Comparison of ENCODE assay signal across 1 cellular context in the genomic region with DNA sequence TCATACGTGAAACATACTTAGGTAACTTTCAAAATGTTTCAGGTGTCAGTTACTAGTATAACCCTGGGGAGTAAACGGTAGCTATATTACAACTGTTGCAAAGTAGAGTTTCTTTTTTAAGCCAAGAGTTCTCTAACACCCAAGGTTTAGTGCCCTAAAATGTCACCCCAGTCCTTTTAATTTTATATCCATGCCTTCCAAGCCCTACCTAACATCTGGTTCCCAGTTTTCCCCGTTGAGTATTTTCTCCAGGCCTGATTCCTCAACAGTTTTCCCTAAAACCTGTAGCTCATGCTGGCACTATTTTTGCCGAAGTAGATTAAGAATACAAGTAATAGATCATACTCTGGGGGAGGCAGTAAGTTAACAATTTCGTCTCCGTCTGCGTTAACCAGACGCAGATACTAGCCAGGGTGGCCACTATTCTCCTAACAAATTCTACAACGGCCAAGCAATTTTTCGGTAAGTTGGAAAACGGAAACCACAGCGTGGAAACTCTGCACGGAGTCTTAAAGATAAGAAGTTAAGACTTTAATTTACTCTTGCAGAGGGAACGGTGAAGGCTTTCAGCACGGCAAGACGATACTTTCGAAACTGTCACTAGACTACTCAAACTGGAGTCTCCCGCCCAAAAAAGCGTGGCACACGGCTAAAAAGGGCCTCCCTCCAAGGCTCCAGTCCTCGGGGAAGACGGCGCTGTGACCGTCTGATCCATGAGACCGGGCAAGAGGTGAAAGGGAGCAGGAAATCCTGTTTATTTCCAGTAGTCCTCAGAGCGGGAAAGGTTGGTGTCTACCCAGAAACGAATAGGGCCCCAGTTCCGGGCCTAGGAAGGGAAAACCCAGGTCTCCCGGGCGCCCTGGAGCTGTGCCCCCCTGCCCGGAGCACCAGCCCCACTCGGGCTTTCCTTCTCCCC.
TF ChIP-seq lines count a peak whose summit lies in the region.

No MANE protein-coding gene starts in this region.

TF ChIP-seq in K562, 482 proteins besides CTCF, POLR2A, EP300 and RAD21 (continued from another document and continues in another):
- TF ChIP-seq, protein P1, sequence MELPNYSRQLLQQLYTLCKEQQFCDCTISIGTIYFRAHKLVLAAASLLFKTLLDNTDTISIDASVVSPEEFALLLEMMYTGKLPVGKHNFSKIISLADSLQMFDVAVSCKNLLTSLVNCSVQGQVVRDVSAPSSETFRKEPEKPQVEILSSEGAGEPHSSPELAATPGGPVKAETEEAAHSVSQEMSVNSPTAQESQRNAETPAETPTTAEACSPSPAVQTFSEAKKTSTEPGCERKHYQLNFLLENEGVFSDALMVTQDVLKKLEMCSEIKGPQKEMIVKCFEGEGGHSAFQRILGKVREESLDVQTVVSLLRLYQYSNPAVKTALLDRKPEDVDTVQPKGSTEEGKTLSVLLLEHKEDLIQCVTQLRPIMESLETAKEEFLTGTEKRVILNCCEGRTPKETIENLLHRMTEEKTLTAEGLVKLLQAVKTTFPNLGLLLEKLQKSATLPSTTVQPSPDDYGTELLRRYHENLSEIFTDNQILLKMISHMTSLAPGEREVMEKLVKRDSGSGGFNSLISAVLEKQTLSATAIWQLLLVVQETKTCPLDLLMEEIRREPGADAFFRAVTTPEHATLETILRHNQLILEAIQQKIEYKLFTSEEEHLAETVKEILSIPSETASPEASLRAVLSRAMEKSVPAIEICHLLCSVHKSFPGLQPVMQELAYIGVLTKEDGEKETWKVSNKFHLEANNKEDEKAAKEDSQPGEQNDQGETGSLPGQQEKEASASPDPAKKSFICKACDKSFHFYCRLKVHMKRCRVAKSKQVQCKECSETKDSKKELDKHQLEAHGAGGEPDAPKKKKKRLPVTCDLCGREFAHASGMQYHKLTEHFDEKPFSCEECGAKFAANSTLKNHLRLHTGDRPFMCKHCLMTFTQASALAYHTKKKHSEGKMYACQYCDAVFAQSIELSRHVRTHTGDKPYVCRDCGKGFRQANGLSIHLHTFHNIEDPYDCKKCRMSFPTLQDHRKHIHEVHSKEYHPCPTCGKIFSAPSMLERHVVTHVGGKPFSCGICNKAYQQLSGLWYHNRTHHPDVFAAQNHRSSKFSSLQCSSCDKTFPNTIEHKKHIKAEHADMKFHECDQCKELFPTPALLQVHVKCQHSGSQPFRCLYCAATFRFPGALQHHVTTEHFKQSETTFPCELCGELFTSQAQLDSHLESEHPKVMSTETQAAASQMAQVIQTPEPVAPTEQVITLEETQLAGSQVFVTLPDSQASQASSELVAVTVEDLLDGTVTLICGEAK (IDR thresholded peaks at IDR 0.05), result no peak
- TF ChIP-seq, protein P1 (CRISPR knock-in tag; IDR thresholded peaks at IDR 0.05), result 0 out of 2 replicates have a peak, but pooled peaks have one; percentile 29
- TF ChIP-seq SMARCC2 (IDR thresholded peaks at IDR 0.05; ENCODE audit: low read depth) (peak; percentile 53; the same call in 1 of the 2 replicates), CHD1 (IDR thresholded peaks at IDR 0.05; ENCODE audit: low read length) (peak; percentile 88), JUN (IDR thresholded peaks at IDR 0.05; ENCODE audit: borderline replicate concordance, low read depth, low read length) (0 out of 2 replicates have a peak, but pooled peaks have one; percentile 10), JUN (CRISPR knock-in tag; IDR thresholded peaks at IDR 0.05; ENCODE audit: borderline replicate concordance) (no peak), ETV1 (tag; conservative IDR thresholded peaks at IDR 0.05; ENCODE audit: low read depth) (0 out of 2 replicates have a peak, but pooled peaks have one; percentile 35), ETV6 (IDR thresholded peaks at IDR 0.05; ENCODE audit: borderline replicate concordance in 1 of 2, low read depth in 2 of 2, low read length in 1 of 2) (no peak; a peak in 1 of 4 replicates), ETV6 (CRISPR knock-in tag; IDR thresholded peaks at IDR 0.05; ENCODE audit: borderline replicate concordance) (peak; percentile 82; the same call in 1 of the 2 replicates), MTA2 (IDR thresholded peaks at IDR 0.05; ENCODE audit: low read depth) (no peak), ZNF764 (CRISPR knock-in tag; IDR thresholded peaks at IDR 0.05; ENCODE audit: low read depth) (no peak), ZC3H4 (CRISPR knock-in tag; IDR thresholded peaks at IDR 0.05; ENCODE audit: borderline replicate concordance) (0 out of 2 replicates have a peak, but pooled peaks have one; percentile 16), FOSL1 (tag; conservative IDR thresholded peaks at IDR 0.05) (0 out of 2 replicates have a peak, but pooled peaks have one; percentile 3), MTF1 (CRISPR knock-in tag; IDR thresholded peaks at IDR 0.05; ENCODE audit: borderline replicate concordance) (0 out of 2 replicates have a peak, but pooled peaks have one; percentile 5), ZNF75A (CRISPR knock-in tag; IDR thresholded peaks at IDR 0.05) (no peak)
- TF ChIP-seq, protein P2, sequence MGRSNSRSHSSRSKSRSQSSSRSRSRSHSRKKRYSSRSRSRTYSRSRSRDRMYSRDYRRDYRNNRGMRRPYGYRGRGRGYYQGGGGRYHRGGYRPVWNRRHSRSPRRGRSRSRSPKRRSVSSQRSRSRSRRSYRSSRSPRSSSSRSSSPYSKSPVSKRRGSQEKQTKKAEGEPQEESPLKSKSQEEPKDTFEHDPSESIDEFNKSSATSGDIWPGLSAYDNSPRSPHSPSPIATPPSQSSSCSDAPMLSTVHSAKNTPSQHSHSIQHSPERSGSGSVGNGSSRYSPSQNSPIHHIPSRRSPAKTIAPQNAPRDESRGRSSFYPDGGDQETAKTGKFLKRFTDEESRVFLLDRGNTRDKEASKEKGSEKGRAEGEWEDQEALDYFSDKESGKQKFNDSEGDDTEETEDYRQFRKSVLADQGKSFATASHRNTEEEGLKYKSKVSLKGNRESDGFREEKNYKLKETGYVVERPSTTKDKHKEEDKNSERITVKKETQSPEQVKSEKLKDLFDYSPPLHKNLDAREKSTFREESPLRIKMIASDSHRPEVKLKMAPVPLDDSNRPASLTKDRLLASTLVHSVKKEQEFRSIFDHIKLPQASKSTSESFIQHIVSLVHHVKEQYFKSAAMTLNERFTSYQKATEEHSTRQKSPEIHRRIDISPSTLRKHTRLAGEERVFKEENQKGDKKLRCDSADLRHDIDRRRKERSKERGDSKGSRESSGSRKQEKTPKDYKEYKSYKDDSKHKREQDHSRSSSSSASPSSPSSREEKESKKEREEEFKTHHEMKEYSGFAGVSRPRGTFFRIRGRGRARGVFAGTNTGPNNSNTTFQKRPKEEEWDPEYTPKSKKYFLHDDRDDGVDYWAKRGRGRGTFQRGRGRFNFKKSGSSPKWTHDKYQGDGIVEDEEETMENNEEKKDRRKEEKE (IDR thresholded peaks at IDR 0.05; ENCODE audit: borderline replicate concordance in 1 of 2, control insufficient read depth in 1 of 2, low read depth in 2 of 2, low read length in 1 of 2), result no peak
- TF ChIP-seq, protein P3, sequence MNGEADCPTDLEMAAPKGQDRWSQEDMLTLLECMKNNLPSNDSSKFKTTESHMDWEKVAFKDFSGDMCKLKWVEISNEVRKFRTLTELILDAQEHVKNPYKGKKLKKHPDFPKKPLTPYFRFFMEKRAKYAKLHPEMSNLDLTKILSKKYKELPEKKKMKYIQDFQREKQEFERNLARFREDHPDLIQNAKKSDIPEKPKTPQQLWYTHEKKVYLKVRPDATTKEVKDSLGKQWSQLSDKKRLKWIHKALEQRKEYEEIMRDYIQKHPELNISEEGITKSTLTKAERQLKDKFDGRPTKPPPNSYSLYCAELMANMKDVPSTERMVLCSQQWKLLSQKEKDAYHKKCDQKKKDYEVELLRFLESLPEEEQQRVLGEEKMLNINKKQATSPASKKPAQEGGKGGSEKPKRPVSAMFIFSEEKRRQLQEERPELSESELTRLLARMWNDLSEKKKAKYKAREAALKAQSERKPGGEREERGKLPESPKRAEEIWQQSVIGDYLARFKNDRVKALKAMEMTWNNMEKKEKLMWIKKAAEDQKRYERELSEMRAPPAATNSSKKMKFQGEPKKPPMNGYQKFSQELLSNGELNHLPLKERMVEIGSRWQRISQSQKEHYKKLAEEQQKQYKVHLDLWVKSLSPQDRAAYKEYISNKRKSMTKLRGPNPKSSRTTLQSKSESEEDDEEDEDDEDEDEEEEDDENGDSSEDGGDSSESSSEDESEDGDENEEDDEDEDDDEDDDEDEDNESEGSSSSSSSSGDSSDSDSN (IDR thresholded peaks at IDR 0.05; ENCODE audit: borderline replicate concordance in 1 of 2, low read depth in 2 of 2, low read length in 2 of 2), result 0 out of 4 replicates have a peak, but pooled peaks of 1 of the 2 experiments have one; percentile 28
- TF ChIP-seq, protein P4, sequence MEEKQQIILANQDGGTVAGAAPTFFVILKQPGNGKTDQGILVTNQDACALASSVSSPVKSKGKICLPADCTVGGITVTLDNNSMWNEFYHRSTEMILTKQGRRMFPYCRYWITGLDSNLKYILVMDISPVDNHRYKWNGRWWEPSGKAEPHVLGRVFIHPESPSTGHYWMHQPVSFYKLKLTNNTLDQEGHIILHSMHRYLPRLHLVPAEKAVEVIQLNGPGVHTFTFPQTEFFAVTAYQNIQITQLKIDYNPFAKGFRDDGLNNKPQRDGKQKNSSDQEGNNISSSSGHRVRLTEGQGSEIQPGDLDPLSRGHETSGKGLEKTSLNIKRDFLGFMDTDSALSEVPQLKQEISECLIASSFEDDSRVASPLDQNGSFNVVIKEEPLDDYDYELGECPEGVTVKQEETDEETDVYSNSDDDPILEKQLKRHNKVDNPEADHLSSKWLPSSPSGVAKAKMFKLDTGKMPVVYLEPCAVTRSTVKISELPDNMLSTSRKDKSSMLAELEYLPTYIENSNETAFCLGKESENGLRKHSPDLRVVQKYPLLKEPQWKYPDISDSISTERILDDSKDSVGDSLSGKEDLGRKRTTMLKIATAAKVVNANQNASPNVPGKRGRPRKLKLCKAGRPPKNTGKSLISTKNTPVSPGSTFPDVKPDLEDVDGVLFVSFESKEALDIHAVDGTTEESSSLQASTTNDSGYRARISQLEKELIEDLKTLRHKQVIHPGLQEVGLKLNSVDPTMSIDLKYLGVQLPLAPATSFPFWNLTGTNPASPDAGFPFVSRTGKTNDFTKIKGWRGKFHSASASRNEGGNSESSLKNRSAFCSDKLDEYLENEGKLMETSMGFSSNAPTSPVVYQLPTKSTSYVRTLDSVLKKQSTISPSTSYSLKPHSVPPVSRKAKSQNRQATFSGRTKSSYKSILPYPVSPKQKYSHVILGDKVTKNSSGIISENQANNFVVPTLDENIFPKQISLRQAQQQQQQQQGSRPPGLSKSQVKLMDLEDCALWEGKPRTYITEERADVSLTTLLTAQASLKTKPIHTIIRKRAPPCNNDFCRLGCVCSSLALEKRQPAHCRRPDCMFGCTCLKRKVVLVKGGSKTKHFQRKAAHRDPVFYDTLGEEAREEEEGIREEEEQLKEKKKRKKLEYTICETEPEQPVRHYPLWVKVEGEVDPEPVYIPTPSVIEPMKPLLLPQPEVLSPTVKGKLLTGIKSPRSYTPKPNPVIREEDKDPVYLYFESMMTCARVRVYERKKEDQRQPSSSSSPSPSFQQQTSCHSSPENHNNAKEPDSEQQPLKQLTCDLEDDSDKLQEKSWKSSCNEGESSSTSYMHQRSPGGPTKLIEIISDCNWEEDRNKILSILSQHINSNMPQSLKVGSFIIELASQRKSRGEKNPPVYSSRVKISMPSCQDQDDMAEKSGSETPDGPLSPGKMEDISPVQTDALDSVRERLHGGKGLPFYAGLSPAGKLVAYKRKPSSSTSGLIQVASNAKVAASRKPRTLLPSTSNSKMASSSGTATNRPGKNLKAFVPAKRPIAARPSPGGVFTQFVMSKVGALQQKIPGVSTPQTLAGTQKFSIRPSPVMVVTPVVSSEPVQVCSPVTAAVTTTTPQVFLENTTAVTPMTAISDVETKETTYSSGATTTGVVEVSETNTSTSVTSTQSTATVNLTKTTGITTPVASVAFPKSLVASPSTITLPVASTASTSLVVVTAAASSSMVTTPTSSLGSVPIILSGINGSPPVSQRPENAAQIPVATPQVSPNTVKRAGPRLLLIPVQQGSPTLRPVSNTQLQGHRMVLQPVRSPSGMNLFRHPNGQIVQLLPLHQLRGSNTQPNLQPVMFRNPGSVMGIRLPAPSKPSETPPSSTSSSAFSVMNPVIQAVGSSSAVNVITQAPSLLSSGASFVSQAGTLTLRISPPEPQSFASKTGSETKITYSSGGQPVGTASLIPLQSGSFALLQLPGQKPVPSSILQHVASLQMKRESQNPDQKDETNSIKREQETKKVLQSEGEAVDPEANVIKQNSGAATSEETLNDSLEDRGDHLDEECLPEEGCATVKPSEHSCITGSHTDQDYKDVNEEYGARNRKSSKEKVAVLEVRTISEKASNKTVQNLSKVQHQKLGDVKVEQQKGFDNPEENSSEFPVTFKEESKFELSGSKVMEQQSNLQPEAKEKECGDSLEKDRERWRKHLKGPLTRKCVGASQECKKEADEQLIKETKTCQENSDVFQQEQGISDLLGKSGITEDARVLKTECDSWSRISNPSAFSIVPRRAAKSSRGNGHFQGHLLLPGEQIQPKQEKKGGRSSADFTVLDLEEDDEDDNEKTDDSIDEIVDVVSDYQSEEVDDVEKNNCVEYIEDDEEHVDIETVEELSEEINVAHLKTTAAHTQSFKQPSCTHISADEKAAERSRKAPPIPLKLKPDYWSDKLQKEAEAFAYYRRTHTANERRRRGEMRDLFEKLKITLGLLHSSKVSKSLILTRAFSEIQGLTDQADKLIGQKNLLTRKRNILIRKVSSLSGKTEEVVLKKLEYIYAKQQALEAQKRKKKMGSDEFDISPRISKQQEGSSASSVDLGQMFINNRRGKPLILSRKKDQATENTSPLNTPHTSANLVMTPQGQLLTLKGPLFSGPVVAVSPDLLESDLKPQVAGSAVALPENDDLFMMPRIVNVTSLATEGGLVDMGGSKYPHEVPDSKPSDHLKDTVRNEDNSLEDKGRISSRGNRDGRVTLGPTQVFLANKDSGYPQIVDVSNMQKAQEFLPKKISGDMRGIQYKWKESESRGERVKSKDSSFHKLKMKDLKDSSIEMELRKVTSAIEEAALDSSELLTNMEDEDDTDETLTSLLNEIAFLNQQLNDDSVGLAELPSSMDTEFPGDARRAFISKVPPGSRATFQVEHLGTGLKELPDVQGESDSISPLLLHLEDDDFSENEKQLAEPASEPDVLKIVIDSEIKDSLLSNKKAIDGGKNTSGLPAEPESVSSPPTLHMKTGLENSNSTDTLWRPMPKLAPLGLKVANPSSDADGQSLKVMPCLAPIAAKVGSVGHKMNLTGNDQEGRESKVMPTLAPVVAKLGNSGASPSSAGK (IDR thresholded peaks at IDR 0.05), result peak; percentile 48; the same call in 1 of the 2 replicates
